Comparison of ENCODE assay signal across 11 cellular contexts in the genomic region with DNA sequence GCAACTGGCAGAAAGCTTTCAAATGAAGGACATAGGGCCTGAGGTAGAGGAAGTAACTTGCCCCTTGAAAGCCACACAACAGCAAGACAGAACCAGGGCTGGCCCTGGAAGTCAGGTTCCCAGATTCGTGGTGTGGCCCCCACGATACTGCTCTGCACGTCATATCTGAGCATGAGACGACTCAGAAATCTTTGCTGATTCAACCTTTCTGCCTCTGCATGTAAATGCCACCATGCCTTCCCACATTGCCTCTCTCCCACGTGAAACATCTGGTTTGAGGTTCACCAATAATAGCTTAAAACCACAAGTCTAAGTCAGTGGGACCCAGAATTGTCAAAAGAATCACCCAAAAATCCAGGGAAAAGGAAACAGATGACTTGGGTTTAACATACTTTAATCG.
DNase-seq lines count a peak whose midpoint lies in the region; ATAC-seq and TF ChIP-seq lines count a peak whose summit lies in the region.
"Had no signal": no experiment of that assay in that cellular context is flagged by ENCODE, and none has a peak within 500 bp of the region (broad histone marks: within the 10 kb centered on the region; RNA-seq: fewer than 3 reads in every experiment).

No MANE protein-coding gene starts in this region.

- no peaks in the 10 kb centered on the region for H3K27me3 ChIP-seq in GM23248 (replicated peaks; ENCODE audit: insufficient read depth)
- no peaks in the 10 kb centered on the region for H3K27me3 ChIP-seq in adipocyte (replicated peaks; ENCODE audit: control insufficient read depth, insufficient read depth, low read length)
- H3K27me3 ChIP-seq: vagina had no signal

- H3K9me3 ChIP-seq in GM23248 (ENCODE audit: low read depth) (peaks cover 2% of the 10 kb centered on the region), adipocyte (ENCODE audit: control insufficient read depth, low read length) (no peaks in the 10 kb centered on the region)
- H3K9me3 ChIP-seq: vagina had no signal

- H3K27ac ChIP-seq in GM23248 = 0 out of 2 replicates have a peak overlapping the region, but pooled peaks have one; percentile 18
- H3K27ac ChIP-seq: epithelial cell of prostate, vagina had no signal

- no peak overlapping the region for H3K4me3 ChIP-seq in GM23248
- H3K4me3 ChIP-seq in adipocyte (ENCODE audit: low read length) = no peak overlapping the region
- H3K4me3 ChIP-seq: skin epidermis, vagina had no signal

- no peaks in the 10 kb centered on the region for H4K20me1 ChIP-seq in GM23248 (ENCODE audit: insufficient read depth)

- no peak overlapping the region for H2AFZ ChIP-seq in GM23248

- H3K4me1 ChIP-seq in GM23248 (ENCODE audit: insufficient read depth) (peaks cover 45% of the 10 kb centered on the region), adipocyte (ENCODE audit: control insufficient read depth, insufficient read depth, low read length) (peaks cover 6% of the 10 kb centered on the region)
- H3K4me1 ChIP-seq: vagina had no signal

- H3K9ac ChIP-seq in GM23248 (no peak overlapping the region), adipocyte (ENCODE audit: low read length) (no peak overlapping the region)

- no peaks in the 10 kb centered on the region for H3K9me2 ChIP-seq in GM23248 (ENCODE audit: insufficient read depth)

- WGBS in GM23248 (ENCODE audit: low coverage in 1 of 2, low lambda C conversion rate in 2 of 2, missing lambda C conversion rate in 2 of 2), 2 experiments = 23 to 28% methylated on average over 6 of the region's 6 CpGs

- DNase-seq in GM23248 = peak; percentile 73
- DNase-seq in RPMI7951 (ENCODE audit: low read depth) = peak; percentile 96
- peak; percentile 56 for DNase-seq in adipocyte (ENCODE audit: low read depth)
- peak; percentile 33 to 51 for DNase-seq in stimulated activated CD8-positive, alpha-beta memory T cell treated with anti-CD3 and anti-CD28 coated beads, Interleukin-15, amount 100 ng/mL, for 48 hours (ENCODE audit: low read depth in 2 of 2)
- DNase-seq in central memory CD4-positive, alpha-beta T cell = no peak
- DNase-seq in GM20000 (ENCODE audit: low spot score) = no peak
- DNase-seq: GOT3 had no signal

- H3K4me2 ChIP-seq in GM23248 (ENCODE audit: unreplicated experiment) = no peak overlapping the region

- in situ Hi-C loops in GM23248 (cut with MboI) = no loop called here

- H3K36me3 ChIP-seq in GM23248 (ENCODE audit: low read depth) = no peaks in the 10 kb centered on the region
- no peaks in the 10 kb centered on the region for H3K36me3 ChIP-seq in adipocyte (ENCODE audit: control insufficient read depth, insufficient read depth, low read length, severe bottlenecking)
- H3K36me3 ChIP-seq: vagina had no signal

- no peak for TF ChIP-seq CTCF in GM20000 (IDR thresholded peaks at IDR 0.05; ENCODE audit: extremely low read depth, missing control alignments)

- ATAC-seq in GM18520 (IDR thresholded peaks at IDR 0.05; ENCODE audit: unreplicated experiment) = no peak

- H3F3A ChIP-seq in GM23248 (ENCODE audit: insufficient read depth) = peaks cover 40% of the 10 kb centered on the region

- H3K79me2 ChIP-seq in GM23248 (ENCODE audit: insufficient read depth) = no peaks in the 10 kb centered on the region

Comparison
In these comparisons a context has a peak if more than half of its experiments do, and no peak if none do; other contexts are left out.
1. DNase-seq: peak in GM23248 (single experiment), RPMI7951 (single experiment), adipocyte (single experiment) and stimulated activated CD8-positive, alpha-beta memory T cell treated with anti-CD3 and anti-CD28 coated beads, Interleukin-15, amount 100 ng/mL, for 48 hours (2 of 2); none in central memory CD4-positive, alpha-beta T cell (single experiment) and GM20000 (single experiment).